16 cellular contexts compared by ENCODE assay signal in genomic region chr22:22816766-22817410, GRCh38.
"Had no signal": no experiment of that assay in that cellular context is flagged by ENCODE, and none has a peak within 500 bp of the region (broad histone marks: within the 10 kb centered on the region; RNA-seq: fewer than 3 reads in every experiment).

No MANE protein-coding gene starts in this region.

- H3K9me3 Mint-ChIP-seq: memory B cell; neural crest cell; stimulated activated naive CD8-positive, alpha-beta T cell treated with anti-CD3 and anti-CD28 coated beads, Interleukin-15, Interleukin-2, amounts not matched to agents 100 ng/mL and 50 ng/mL, for 24 hours had no signal

- H3K27me3 Mint-ChIP-seq: activated CD4-positive, alpha-beta T cell treated with anti-CD3 and anti-CD28 coated beads for 36 hours; stimulated activated naive CD8-positive, alpha-beta T cell treated with anti-CD3 and anti-CD28 coated beads, Interleukin-15, Interleukin-2, amounts not matched to agents 100 ng/mL and 50 ng/mL, for 24 hours had no signal

- H3K36me3 Mint-ChIP-seq: memory B cell had no signal

- ATAC-seq: activated CD4-positive, alpha-beta T cell treated with anti-CD3 and anti-CD28 coated beads for 36 hours; gastrocnemius medialis; pancreas; SK-N-SH treated with all-trans-retinoic acid at 6 μM for 48 hours; upper lobe of right lung had no signal

- H3K27ac Mint-ChIP-seq: activated CD4-positive, alpha-beta T cell treated with anti-CD3 and anti-CD28 coated beads for 36 hours; memory B cell had no signal

- H3K4me3 Mint-ChIP-seq: activated CD4-positive, alpha-beta T cell treated with anti-CD3 and anti-CD28 coated beads for 36 hours; memory B cell; neural crest cell; stimulated activated naive CD8-positive, alpha-beta T cell treated with anti-CD3 and anti-CD28 coated beads, Interleukin-15, Interleukin-2, amounts not matched to agents 100 ng/mL and 50 ng/mL, for 24 hours had no signal

- DNase-seq: activated CD4-positive, alpha-beta T cell treated with anti-CD3 and anti-CD28 coated beads for 36 hours; activated gamma-delta T cell treated with Interleukin-2 at 50 U/mL for 16 hours; activated T-cell treated with anti-CD3 and anti-CD28 coated beads, Interleukin-2, amount 50 U/mL, for 48 hours; colonic mucosa; effector CD4-positive, alpha-beta T cell; gastrocnemius medialis; left ventricle myocardium inferior; pancreas; stimulated activated CD4-positive, alpha-beta T cell treated with anti-CD3 and anti-CD28 coated beads, Interleukin-4, amount 100 ng/mL, for 1 hour; stimulated activated CD8-positive, alpha-beta memory T cell treated with anti-CD3 and anti-CD28 coated beads, Interleukin-4, amount 100 ng/mL, for 48 hours; T1000; upper lobe of right lung had no signal
